1 cellular context compared by ENCODE assay signal in the genomic region with DNA sequence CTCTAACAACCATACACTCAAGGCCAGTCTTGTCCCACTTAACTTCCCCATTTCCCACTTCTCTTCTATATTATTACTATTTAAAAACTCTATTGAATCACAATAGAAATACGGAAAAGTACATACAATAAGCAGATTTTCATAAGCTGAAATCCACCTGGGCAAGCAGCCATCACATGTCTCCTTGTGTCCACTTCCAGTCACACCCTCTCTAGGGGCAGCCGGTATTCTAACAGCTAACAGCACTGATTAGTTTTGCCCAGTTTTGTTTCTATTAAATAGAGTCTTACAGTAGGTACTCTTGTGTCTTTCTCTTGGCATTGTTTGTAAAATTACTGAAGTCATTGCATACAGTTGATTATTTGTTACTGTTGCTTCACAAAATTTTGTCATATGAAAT.
TF ChIP-seq lines count a peak whose summit lies in the region.

No MANE protein-coding gene starts in this region.

TF ChIP-seq in WTC11, 78 proteins besides CTCF, POLR2A, EP300 and RAD21 (continued from another document):
- no peak for TF ChIP-seq TEAD4 (CRISPR knock-in tag; IDR thresholded peaks at IDR 0.05)
- TF ChIP-seq E2F5 (CRISPR knock-in tag; IDR thresholded peaks at IDR 0.05), result no peak
- TF ChIP-seq CREM (CRISPR knock-in tag; IDR thresholded peaks at IDR 0.05), result no peak
- no peak for TF ChIP-seq CBFB (CRISPR knock-in tag; IDR thresholded peaks at IDR 0.05; ENCODE audit: low read depth)
- TF ChIP-seq E2F1 (CRISPR knock-in tag; IDR thresholded peaks at IDR 0.05), result no peak
